8 cellular contexts compared by ENCODE assay signal in genomic region chr4:3041192-3042142, GRCh38. TPM values are rescaled to one million over a fixed set of nuclear protein-coding genes. Genes with fewer than 3 reads are reported as not detected.
A peak's percentile ranks its signal among the peaks of the same experiment; 100 is the strongest.
DNase-seq lines count a peak whose midpoint lies in the region; ATAC-seq and TF ChIP-seq lines count a peak whose summit lies in the region.

No MANE protein-coding gene starts in this region.

- H3K36me3 ChIP-seq in BE2C (no peaks in the 10 kb centered on the region), RWPE2 (ENCODE audit: low read depth) (no peaks in the 10 kb centered on the region)

- ATAC-seq in GM21529 (IDR thresholded peaks at IDR 0.05; ENCODE audit: unreplicated experiment): peak; percentile 27
- ATAC-seq in RWPE2 (ENCODE audit: low read depth): peak; percentile 43; the same call in 2 of the 3 replicates

- H3K9me3 ChIP-seq in BE2C (no peaks in the 10 kb centered on the region), RWPE2 (ENCODE audit: severe bottlenecking) (no peaks in the 10 kb centered on the region)

- DNase-seq in BE2C: peak; percentile 79
- no peak for DNase-seq in RWPE2 (ENCODE audit: low spot score)
- peak; percentile 21 for DNase-seq in amniotic epithelial cell (ENCODE audit: low read depth)
- peak; percentile 79 for DNase-seq in islet precursor cell
- DNase-seq in stimulated activated CD4-positive, alpha-beta T cell treated with anti-CD3 and anti-CD28 coated beads, Interleukin-4, amount 100 ng/mL, for 48 hours (ENCODE audit: low read depth in 2 of 2): peak; percentile 23 to 26
- DNase-seq in DMS153 treated with DMSO at 0.1 percent for 48 hours (lab: John Stamatoyannopoulos, UW; ENCODE audit: unreplicated experiment): no peak
- no peak for DNase-seq in epidermal melanocyte (ENCODE audit: insufficient read length, low spot score)

- H3K4me3 ChIP-seq in BE2C (ENCODE audit: low read depth, low read length): peak overlapping the region; percentile 78
- no peak overlapping the region for H3K4me3 ChIP-seq in RWPE2 (ENCODE audit: severe bottlenecking)

- no peaks in the 10 kb centered on the region for H3K4me1 ChIP-seq in BE2C
- no peaks in the 10 kb centered on the region for H3K4me1 ChIP-seq in RWPE2 (ENCODE audit: insufficient read depth, poor library complexity, severe bottlenecking)

- H3K27me3 ChIP-seq in BE2C: no peaks in the 10 kb centered on the region
- H3K27me3 ChIP-seq in RWPE2 (ENCODE audit: insufficient read depth, poor library complexity, severe bottlenecking): no peaks in the 10 kb centered on the region

- TF ChIP-seq CTCF in BE2C (IDR thresholded peaks at IDR 0.05; ENCODE audit: low read depth, low read length): 0 out of 2 replicates have a peak, but pooled peaks have one; percentile 3
- TF ChIP-seq CTCF in RWPE2 (IDR thresholded peaks at IDR 0.05; ENCODE audit: poor library complexity, severe bottlenecking): no peak

- H3K27ac ChIP-seq in RWPE2 (ENCODE audit: poor library complexity, severe bottlenecking): no peak overlapping the region

RNA-seq across cellular contexts. Expression of gene HTT-AS, which starts 32.9 kb away (rescaled TPM):
- not detected for polyA plus RNA-seq in BE2C (2012; ENCODE audit: insufficient read depth, insufficient read length, low read depth)

RNA-seq across cellular contexts. Expression of gene HTT, which starts 33.0 kb away (rescaled TPM):
- polyA plus RNA-seq in BE2C (2012; ENCODE audit: insufficient read depth, insufficient read length, low read depth): 20.7 TPM

Comparison
In these comparisons a context has a peak if more than half of its experiments do, and no peak if none do; other contexts are left out.
1. DNase-seq: peak in BE2C (single experiment), amniotic epithelial cell (single experiment), islet precursor cell (single experiment) and stimulated activated CD4-positive, alpha-beta T cell treated with anti-CD3 and anti-CD28 coated beads, Interleukin-4, amount 100 ng/mL, for 48 hours (2 of 2); none in RWPE2 (single experiment), DMS153 treated with DMSO at 0.1 percent for 48 hours (single experiment) and epidermal melanocyte (single experiment).